Comparison of ENCODE assay signal across 21 cellular contexts in the genomic region with DNA sequence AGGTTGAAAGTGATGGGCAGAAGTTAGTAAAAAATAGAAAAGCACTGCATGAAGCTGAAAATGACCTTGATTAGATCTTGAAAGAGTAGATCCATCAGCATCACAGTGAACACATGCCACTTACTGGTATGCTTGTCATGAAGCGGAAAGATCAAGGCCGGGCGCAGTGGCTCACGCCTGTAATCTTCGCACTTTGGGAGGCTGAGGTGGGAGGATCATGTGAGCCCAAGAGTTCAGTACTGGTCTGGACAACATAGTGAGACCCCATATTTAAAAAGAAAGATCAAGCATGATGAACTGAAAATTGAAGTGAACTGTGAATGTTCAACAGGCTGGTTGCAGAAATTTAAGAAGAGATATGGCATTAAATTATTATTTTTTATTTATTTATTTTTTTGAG.
"Had no signal": no experiment of that assay in that cellular context is flagged by ENCODE, and none has a peak within 500 bp of the region (broad histone marks: within the 10 kb centered on the region; RNA-seq: fewer than 3 reads in every experiment).

No MANE protein-coding gene starts in this region.

- H3K27ac ChIP-seq: heart right ventricle, left ventricle myocardium inferior, pancreas, spleen, testis had no signal

- H3K9me3 Mint-ChIP-seq: activated B cell treated with CpG ODN at 0.5 μM for 24 hours; activated CD8-positive, alpha-beta T cell treated with anti-CD3 and anti-CD28 coated beads for 36 hours; activated T-helper 17 cell treated with anti-CD3 and anti-CD28 coated beads, Interleukin-2, amount 50 U/mL, for 72 hours; central memory CD8-positive, alpha-beta T cell; immature natural killer cell; naive thymus-derived CD8-positive, alpha-beta T cell; stimulated activated memory B cell treated with anti-CD40 and anti-IgM and Interleukin-4, amounts not matched to agents 10 μg/mL and 1 μg/mL and 100 μg/mL, for 72 hours had no signal

- H3K4me3 Mint-ChIP-seq: activated B cell treated with CpG ODN at 0.5 μM for 24 hours; activated CD8-positive, alpha-beta T cell treated with anti-CD3 and anti-CD28 coated beads for 36 hours; activated T-helper 17 cell treated with anti-CD3 and anti-CD28 coated beads, Interleukin-2, amount 50 U/mL, for 72 hours; central memory CD8-positive, alpha-beta T cell; immature natural killer cell; stimulated activated memory B cell treated with anti-CD40 and anti-IgM and Interleukin-4, amounts not matched to agents 10 μg/mL and 1 μg/mL and 100 μg/mL, for 72 hours had no signal

- H3K9me3 ChIP-seq: heart right ventricle, left ventricle myocardium inferior, pancreas, spleen, testis had no signal

- H3K36me3 ChIP-seq: heart right ventricle, left ventricle myocardium inferior, pancreas had no signal

- H3K4me1 ChIP-seq: testis had no signal

- DNase-seq: activated B cell treated with CpG ODN at 0.5 μM for 24 hours; activated CD4-positive, alpha-beta T cell treated with anti-CD3 and anti-CD28 coated beads for 4 hours; activated CD8-positive, alpha-beta T cell treated with anti-CD3 and anti-CD28 coated beads for 36 hours; activated naive CD4-positive, alpha-beta T cell; activated T-cell treated with anti-CD3 and anti-CD28 coated beads, Interleukin-2, amount 50 U/mL, for 1 hour; anterior cingulate cortex; erythroblast; heart right ventricle; immature natural killer cell; left ventricle myocardium inferior; naive thymus-derived CD8-positive, alpha-beta T cell; pancreas; spleen; stimulated activated CD4-positive, alpha-beta T cell treated with anti-CD3 and anti-CD28 coated beads, Interleukin-4, amount 100 ng/mL, for 4 hours; T-helper 1 cell; T-helper 9 cell; testis had no signal

- ATAC-seq: activated CD8-positive, alpha-beta T cell treated with anti-CD3 and anti-CD28 coated beads for 36 hours; activated T-helper 17 cell treated with anti-CD3 and anti-CD28 coated beads, Interleukin-2, amount 50 U/mL, for 72 hours; naive thymus-derived CD8-positive, alpha-beta T cell; stimulated activated memory B cell treated with anti-CD40 and anti-IgM and Interleukin-4, amounts not matched to agents 10 μg/mL and 1 μg/mL and 100 μg/mL, for 72 hours had no signal

- H3K27me3 Mint-ChIP-seq: activated B cell treated with CpG ODN at 0.5 μM for 24 hours; activated CD8-positive, alpha-beta T cell treated with anti-CD3 and anti-CD28 coated beads for 36 hours; activated T-helper 17 cell treated with anti-CD3 and anti-CD28 coated beads, Interleukin-2, amount 50 U/mL, for 72 hours; central memory CD8-positive, alpha-beta T cell; naive thymus-derived CD8-positive, alpha-beta T cell; stimulated activated memory B cell treated with anti-CD40 and anti-IgM and Interleukin-4, amounts not matched to agents 10 μg/mL and 1 μg/mL and 100 μg/mL, for 72 hours had no signal

- H3K27ac Mint-ChIP-seq: activated B cell treated with CpG ODN at 0.5 μM for 24 hours; activated CD8-positive, alpha-beta T cell treated with anti-CD3 and anti-CD28 coated beads for 36 hours; activated T-helper 17 cell treated with anti-CD3 and anti-CD28 coated beads, Interleukin-2, amount 50 U/mL, for 72 hours; stimulated activated memory B cell treated with anti-CD40 and anti-IgM and Interleukin-4, amounts not matched to agents 10 μg/mL and 1 μg/mL and 100 μg/mL, for 72 hours had no signal

- FAIRE-seq: pancreas had no signal

- H3K4me3 ChIP-seq: coronary artery, heart right ventricle, left ventricle myocardium inferior, pancreas, spleen, testis had no signal

- H3K27me3 ChIP-seq: heart right ventricle, pancreas, spleen, testis had no signal
